23 cellular contexts compared by ENCODE assay signal in the genomic region with DNA sequence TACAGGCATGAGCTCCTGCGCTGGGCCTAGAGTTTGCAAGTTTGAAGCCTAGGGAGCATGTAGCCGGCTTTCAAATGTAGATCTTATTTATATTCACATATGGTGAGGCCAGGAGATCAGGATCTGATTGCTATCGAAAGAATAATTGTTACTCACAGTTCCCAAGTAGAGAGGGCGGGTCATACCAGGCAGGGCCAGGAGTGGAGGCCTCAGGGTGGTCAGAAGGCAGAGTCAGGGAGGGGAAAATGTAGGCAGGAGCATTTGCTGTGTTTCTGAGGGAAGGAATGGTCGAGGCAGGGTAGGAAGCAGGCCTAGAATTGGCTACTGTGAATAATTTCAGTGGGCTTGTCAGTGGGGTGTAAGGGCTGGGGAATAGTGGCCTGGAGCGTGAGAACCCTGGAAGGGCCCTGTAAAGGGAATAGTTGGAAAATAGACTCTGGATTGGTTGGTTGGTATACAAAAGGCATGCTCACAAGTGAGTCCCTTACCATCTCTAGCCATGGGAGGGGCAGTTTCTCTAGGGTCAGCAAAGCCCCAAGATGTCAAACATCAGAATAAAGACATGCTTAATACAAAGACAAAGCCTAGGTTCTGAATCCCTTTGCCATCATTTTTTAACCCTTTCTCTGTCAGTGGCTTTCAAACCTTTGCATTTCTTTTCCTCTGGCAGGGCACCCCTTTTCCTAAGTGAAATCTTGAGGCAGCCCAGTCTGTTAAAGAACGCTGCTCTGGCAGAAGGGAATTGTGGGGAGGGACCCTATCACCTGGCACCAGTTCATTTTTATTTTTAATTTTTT. TPM values are rescaled to one million over a fixed set of nuclear protein-coding genes. Genes with fewer than 3 reads are reported as not detected.
A peak's percentile ranks its signal among the peaks of the same experiment; 100 is the strongest.
DNase-seq lines count a peak whose midpoint lies in the region; ATAC-seq, FAIRE-seq and TF ChIP-seq lines count a peak whose summit lies in the region.
"Had no signal": no experiment of that assay in that cellular context is flagged by ENCODE, and none has a peak within 500 bp of the region (broad histone marks: within the 10 kb centered on the region; RNA-seq: fewer than 3 reads in every experiment).

No MANE protein-coding gene starts in this region.

- TF ChIP-seq EP300 in HepG2 (IDR thresholded peaks at IDR 0.05; ENCODE audit: low read depth in 2 of 2, low read length in 2 of 2) = no peak
- TF ChIP-seq EP300 in HepG2 (CRISPR knock-in tag; IDR thresholded peaks at IDR 0.05; ENCODE audit: borderline replicate concordance) = no peak
- no peak for TF ChIP-seq EP300 in K562 (IDR thresholded peaks at IDR 0.05; ENCODE audit: low read length)

- H3K27ac ChIP-seq in HepG2 (ENCODE audit: extremely low read length, insufficient read depth, low read length) (no peak overlapping the region), right lobe of liver (no peak overlapping the region), K562 (ENCODE audit: extremely low read depth, low read depth, low read length) (no peak overlapping the region)
- H3K27ac ChIP-seq: C4-2B had no signal

- H3K27me3 ChIP-seq in HepG2 (ENCODE audit: control insufficient read depth in 1 of 2, insufficient read depth in 2 of 2, low read length in 2 of 2) = no peaks in the 10 kb centered on the region
- H3K27me3 ChIP-seq in right lobe of liver = no peaks in the 10 kb centered on the region
- H3K27me3 ChIP-seq in K562 (ENCODE audit: control insufficient read depth in 2 of 2, insufficient read depth in 2 of 2, low read length in 2 of 2) = no peaks in the 10 kb centered on the region
- H3K27me3 ChIP-seq: MG63 had no signal

- no peaks in the 10 kb centered on the region for H3K27me3 Mint-ChIP-seq in neural crest cell (ENCODE audit: low read depth)

- peaks cover 25% of the 10 kb centered on the region for H3K4me1 ChIP-seq in HepG2 (ENCODE audit: insufficient read depth, low read length)
- no peaks in the 10 kb centered on the region for H3K4me1 ChIP-seq in right lobe of liver
- no peaks in the 10 kb centered on the region; a peak in 1 of 5 replicates for H3K4me1 ChIP-seq in K562 (replicated peaks in 1 of 2; ENCODE audit: control insufficient read depth in 2 of 2, insufficient read depth in 2 of 2, low read length in 2 of 2)

- CTCF ChIA-PET in HepG2 (lab: Yijun Ruan, JAX; ENCODE audit: low intra/inter-chr PET ratio, low total read pairs) (no interaction called here), K562 (lab: Yijun Ruan, JAX; ENCODE audit: low intra/inter-chr PET ratio) (no interaction called here)

- TF ChIP-seq CTCF in HepG2 (CRISPR knock-in tag; IDR thresholded peaks at IDR 0.05) (no peak), right lobe of liver (IDR thresholded peaks at IDR 0.05) (no peak), K562 (IDR thresholded peaks at IDR 0.05 in 2 of 3, conservative IDR thresholded peaks at IDR 0.05 in 1 of 3; ENCODE audit: insufficient read depth in 2 of 3, low read depth in 1 of 3, low read length in 3 of 3) (no peak), neural crest cell (conservative IDR thresholded peaks at IDR 0.05) (no peak)

- H3K36me3 ChIP-seq in HepG2 (replicated peaks in 1 of 2; ENCODE audit: control insufficient read depth in 1 of 2, insufficient read depth in 2 of 2, low read length in 2 of 2) = no peaks in the 10 kb centered on the region
- H3K36me3 ChIP-seq in right lobe of liver = no peaks in the 10 kb centered on the region
- H3K36me3 ChIP-seq in K562 (ENCODE audit: control insufficient read depth, insufficient read depth, low read length) = no peaks in the 10 kb centered on the region
- H3K36me3 ChIP-seq: MG63 had no signal

- H3K9me1 ChIP-seq in K562 (ENCODE audit: control insufficient read depth, insufficient read depth, low read length) = no peaks in the 10 kb centered on the region

- TF ChIP-seq POLR2A in HepG2 (IDR thresholded peaks at IDR 0.05; ENCODE audit: insufficient read depth in 1 of 2, low read depth in 2 of 2, low read length in 2 of 2) (no peak), right lobe of liver (IDR thresholded peaks at IDR 0.05) (no peak), K562 (conservative IDR thresholded peaks at IDR 0.05) (no peak)

- H3K9me3 ChIP-seq in HepG2 (ENCODE audit: low read length) = peaks cover 7% of the 10 kb centered on the region; the same call in 1 of the 2 replicates
- H3K9me3 ChIP-seq in right lobe of liver = no peaks in the 10 kb centered on the region
- peaks cover 6% of the 10 kb centered on the region for H3K9me3 ChIP-seq in K562 (replicated peaks; ENCODE audit: control insufficient read depth, insufficient read depth, low read depth, low read length)

- H3K27ac Mint-ChIP-seq in neural crest cell (ENCODE audit: unreplicated experiment) = peak overlapping the region; percentile 7
- H3K27ac Mint-ChIP-seq: B cell had no signal

- H3K9ac ChIP-seq in HepG2 (ENCODE audit: insufficient read depth, low read depth, low read length) (no peak overlapping the region), K562 (ENCODE audit: insufficient read depth in 1 of 2, low read depth in 2 of 2, low read length in 2 of 2) (peak overlapping the region in 1 of 2 experiments; percentile 46; a peak in 1 of 4 replicates)

- ATAC-seq in HepG2 (peak; percentile 50), right lobe of liver (no peak), K562 (no peak), HG03354 (IDR thresholded peaks at IDR 0.05; ENCODE audit: poor library complexity, severe bottlenecking, unreplicated experiment) (no peak)

- FAIRE-seq in HepG2 (lab: Jason Lieb, UNC) (no peak), K562 (lab: Jason Lieb, UNC) (no peak)
- FAIRE-seq: A204.1, GM19239, HTR-8/SVneo had no signal

- POLR2A ChIA-PET in HepG2 (lab: Yijun Ruan, JAX) = no interaction called here
- POLR2A ChIA-PET in K562 (lab: Yijun Ruan, JAX) = no interaction called here

- peaks cover 27% of the 10 kb centered on the region for H3K4me1 Mint-ChIP-seq in neural crest cell
- H3K4me1 Mint-ChIP-seq: B cell; CD8-positive, alpha-beta memory T cell had no signal

- peaks cover 5% of the 10 kb centered on the region for H3K36me3 Mint-ChIP-seq in neural crest cell (ENCODE audit: low read depth)

- peaks cover 7% of the 10 kb centered on the region for H3K9me3 Mint-ChIP-seq in neural crest cell
- H3K9me3 Mint-ChIP-seq: CD8-positive, alpha-beta memory T cell had no signal

- no TSS peak for BruUV-seq in HepG2 (replicated peaks; lab: Mats Ljungman, UMichigan)
- no TSS peak for BruUV-seq in K562 (replicated peaks; lab: Mats Ljungman, UMichigan)

- intact Hi-C loops in HepG2 (cut with micrococcal nuclease; ENCODE audit: unreplicated experiment) (no loop called here), right lobe of liver (cut with DNase I) (no loop called here), K562 (cut with micrococcal nuclease) (no loop called here)

- H3K4me2 ChIP-seq in HepG2 (ENCODE audit: low read depth, low read length) = 0 out of 2 replicates have a peak overlapping the region, but pooled peaks have one; percentile 8
- H3K4me2 ChIP-seq in K562 (ENCODE audit: insufficient read depth, low read length) = no peak overlapping the region

- in situ Hi-C loops in HepG2 (cut with HindIII; ENCODE audit: extremely low pct_ligation_motif_present, low pct_unique_long_range_greater_than_20kb) (no loop called here), K562 (cut with MboI) (no loop called here), ACHN (cut with HindIII; ENCODE audit: low pct_ligation_motif_present, low pct_unique_long_range_greater_than_20kb, low sequenced_read_pairs) (no loop called here)

- no peak overlapping the region for H3K4me3 Mint-ChIP-seq in neural crest cell
- H3K4me3 Mint-ChIP-seq: B cell; CD8-positive, alpha-beta memory T cell had no signal

- DNase-seq in HepG2 (ENCODE audit: low spot score) = no peak
- no peak for DNase-seq in right lobe of liver
- no peak for DNase-seq in K562 (ENCODE audit: extremely low read depth in 1 of 4, low spot score in 3 of 4)
- DNase-seq in neural crest cell (ENCODE audit: low read depth, low spot score) = no peak
- DNase-seq in ACHN = no peak
- DNase-seq in NCI-H2227 treated with DMSO at 0.1 percent for 48 hours (lab: John Stamatoyannopoulos, UW) = no peak
- DNase-seq: CD8-positive, alpha-beta memory T cell; DMS153; KG1; MG63; NCI-H1105 treated with DMSO at 0.1 percent for 48 hours; NCI-H146; NCI-H1930; NCI-H2107; NCI-H526 treated with DMSO at 0.1 percent for 48 hours; SHP77 treated with DMSO at 0.1 percent for 48 hours; SW 1271 had no signal

- H3K79me2 ChIP-seq in HepG2 (ENCODE audit: insufficient read depth, low read length) = no peaks in the 10 kb centered on the region
- H3K79me2 ChIP-seq in K562 (ENCODE audit: control insufficient read depth, insufficient read depth, low read length) = no peaks in the 10 kb centered on the region

- 53% methylated on average over 7 of the region's 7 CpGs for WGBS in HepG2 (ENCODE audit: low lambda C conversion rate)
- WGBS in right lobe of liver (ENCODE audit: insufficient coverage, low coverage, low lambda C conversion rate, missing lambda C conversion rate) = 90% methylated on average over 6 of the region's 7 CpGs
- 49% methylated on average over 7 of the region's 7 CpGs for WGBS in K562 (ENCODE audit: insufficient coverage, low coverage, missing lambda C conversion rate)

- TF ChIP-seq RAD21 in HepG2 (CRISPR knock-in tag; IDR thresholded peaks at IDR 0.05) (no peak), K562 (CRISPR knock-in tag; conservative IDR thresholded peaks at IDR 0.05 in 1 of 2, IDR thresholded peaks at IDR 0.05 in 1 of 2) (no peak)

- H3K4me3 ChIP-seq in HepG2 (replicated peaks in 1 of 3; ENCODE audit: insufficient read depth in 1 of 3, low read depth in 2 of 3, low read length in 3 of 3) = no peak overlapping the region
- no peak overlapping the region for H3K4me3 ChIP-seq in right lobe of liver
- no peak overlapping the region for H3K4me3 ChIP-seq in K562
- H3K4me3 ChIP-seq: MG63 had no signal

- H4K20me1 ChIP-seq in HepG2 (ENCODE audit: insufficient read depth, low read length) (no peaks in the 10 kb centered on the region), K562 (replicated peaks; ENCODE audit: control insufficient read depth, insufficient read depth, low read length) (no peaks in the 10 kb centered on the region)

- H2AFZ ChIP-seq in HepG2 (ENCODE audit: low read length) = peak overlapping the region; percentile 43
- H2AFZ ChIP-seq in K562 (ENCODE audit: low read depth, low read length) = no peak overlapping the region

RNA-seq across cellular contexts. Expression of gene DLG5, which starts 36.0 kb away (rescaled TPM):
- total RNA-seq in HepG2 (2016; rRNA removed; fragmentation: Illumina TruSeq; extraction: Trizol) (15.1 and 15.5 TPM in 2 replicates), right lobe of liver (1 to 10 TPM; 5.6 to 8.8 (median 7.6) TPM), K562 (2014; rRNA removed) (10.1 and 13.6 TPM in 2 replicates), K562 (2014; rRNA removed; fragmentation: Illumina TruSeq; extraction: Trizol) (9.2 and 9.6 TPM in 2 replicates), K562 (2015; rRNA removed; fragmentation: Illumina TruSeq; extraction: Trizol) (11.0 and 11.2 TPM in 2 replicates), K562 (2021) (24.0 and 26.8 TPM in 2 replicates), neural crest cell (82.2 and 87.3 TPM in 2 replicates)
- 4.8 and 5.9 TPM in 2 replicates for total RNA-seq in HepG2 (2016; cell fraction: cytosol; rRNA removed; fragmentation: Illumina TruSeq; extraction: Trizol; ENCODE audit: low read depth)
- 13.9 and 15.8 TPM in 2 replicates for total RNA-seq in HepG2 (2016; cell fraction: insoluble cytoplasmic fraction; rRNA removed; fragmentation: Illumina TruSeq; extraction: Trizol)
- total RNA-seq in HepG2 (2016; cell fraction: membrane; rRNA removed; fragmentation: Illumina TruSeq; extraction: Trizol) = 6.6 and 7.8 TPM in 2 replicates
- 18.8 and 22.2 TPM in 2 replicates for total RNA-seq in HepG2 (2016; cell fraction: nucleus; rRNA removed; fragmentation: Illumina TruSeq; extraction: Trizol)
- polyA plus RNA-seq in HepG2 (2011; rRNA removed) (18.2 and 20.9 TPM in 2 replicates), K562 (2011; rRNA removed) (8.8 and 11.9 TPM in 2 replicates), K562 (2014; fragmentation: Illumina TruSeq; extraction: Trizol) (17.9 and 18.8 TPM in 2 replicates), K562 (2014; fragmentation: Nextera tagmentation; extraction: Ambion mirVana) (1 to 10 TPM; 1.4 to 1.5 TPM), K562 (2014; rRNA removed) (17.2 and 17.3 TPM in 2 replicates)
- polyA plus RNA-seq in HepG2 (2011; cell fraction: cytosol; rRNA removed) = 11.7 and 13.7 TPM in 2 replicates
- polyA plus RNA-seq in HepG2 (2011; cell fraction: nucleus; rRNA removed) = 164 and 167 TPM in 2 replicates
- 15.1 and 34.9 TPM in 2 replicates for polyA plus RNA-seq in HepG2 (2012)
- 1.1 TPM in 2 replicates for polyA plus RNA-seq in HepG2 (2016; cell fraction: cytosol; fragmentation: Illumina TruSeq; extraction: Trizol; ENCODE audit: low read depth)
- polyA plus RNA-seq in HepG2 (2016; cell fraction: insoluble cytoplasmic fraction; fragmentation: Illumina TruSeq; extraction: Trizol; ENCODE audit: low read depth) = 16.9 and 19.7 TPM in 2 replicates
- polyA plus RNA-seq in HepG2 (2016; cell fraction: membrane; fragmentation: Illumina TruSeq; extraction: Trizol; ENCODE audit: low read depth) = 3.0 and 4.2 TPM in 2 replicates
- polyA plus RNA-seq in HepG2 (2016; cell fraction: nucleus; fragmentation: Illumina TruSeq; extraction: Trizol; ENCODE audit: insufficient read depth, low read depth) = 49.2 and 54.4 TPM in 2 replicates
- polyA minus RNA-seq in HepG2 (2011; rRNA and poly(A)+ RNA removed; ENCODE audit: low replicate concordance) = 19.1 and 24.2 TPM in 2 replicates
- polyA minus RNA-seq in HepG2 (2011; cell fraction: cytosol; rRNA and poly(A)+ RNA removed) = 12.4 and 14.9 TPM in 2 replicates
- 29.7 and 35.3 TPM in 2 replicates for polyA minus RNA-seq in HepG2 (2011; cell fraction: nucleus; rRNA and poly(A)+ RNA removed)
- 91.9 and 204 TPM in 2 replicates for total RNA-seq in K562 (2011; cell fraction: chromatin; rRNA removed; ENCODE audit: low replicate concordance)
- total RNA-seq in K562 (2011; cell fraction: nucleolus; rRNA removed) = 90.6 and 92.5 TPM in 2 replicates
- 67.2 and 68.6 TPM in 2 replicates for total RNA-seq in K562 (2011; cell fraction: nucleoplasm; rRNA removed)
- 8.1 and 10.6 TPM in 2 replicates for polyA plus RNA-seq in K562 (2011; cell fraction: cytosol; rRNA removed)
- polyA plus RNA-seq in K562 (2011; cell fraction: nucleus; rRNA removed) = 72.9 and 124 TPM in 2 replicates
- polyA plus RNA-seq in K562 (2012) = 16.0 and 23.5 TPM in 2 replicates
- polyA minus RNA-seq in K562 (2011; rRNA and poly(A)+ RNA removed) = 11.9 and 15.3 TPM in 2 replicates
- polyA minus RNA-seq in K562 (2011; cell fraction: cytosol; rRNA and poly(A)+ RNA removed) = 7.3 and 10.1 TPM in 2 replicates
- 27.9 and 33.8 TPM in 2 replicates for polyA minus RNA-seq in K562 (2011; cell fraction: nucleus; rRNA and poly(A)+ RNA removed)

Comparison
In these comparisons a context has a peak if more than half of its experiments do, and no peak if none do; other contexts are left out.
1. Of the 241 proteins assayed by ChIP-seq in both HepG2 and K562: peak only in HepG2: none; only in K562: PRDM10; in both: none; in neither: 240.